In genomic region chr3:45381168-45381852, GRCh38 we compare ENCODE assay signal across 1 cellular context.
TF ChIP-seq lines count a peak whose summit lies in the region.

No MANE protein-coding gene starts in this region.

TF ChIP-seq in HepG2, 621 proteins besides CTCF, POLR2A, EP300 and RAD21 (continued from another document):
- no peak for TF ChIP-seq NFAT5 (CRISPR knock-in tag; IDR thresholded peaks at IDR 0.05)
- TF ChIP-seq HNF4A (CRISPR knock-in tag; IDR thresholded peaks at IDR 0.05), result no peak
- no peak for TF ChIP-seq NFE2 (CRISPR knock-in tag; IDR thresholded peaks at IDR 0.05)
- TF ChIP-seq NCOA1 (CRISPR knock-in tag; IDR thresholded peaks at IDR 0.05), result no peak
